In the genomic region with DNA sequence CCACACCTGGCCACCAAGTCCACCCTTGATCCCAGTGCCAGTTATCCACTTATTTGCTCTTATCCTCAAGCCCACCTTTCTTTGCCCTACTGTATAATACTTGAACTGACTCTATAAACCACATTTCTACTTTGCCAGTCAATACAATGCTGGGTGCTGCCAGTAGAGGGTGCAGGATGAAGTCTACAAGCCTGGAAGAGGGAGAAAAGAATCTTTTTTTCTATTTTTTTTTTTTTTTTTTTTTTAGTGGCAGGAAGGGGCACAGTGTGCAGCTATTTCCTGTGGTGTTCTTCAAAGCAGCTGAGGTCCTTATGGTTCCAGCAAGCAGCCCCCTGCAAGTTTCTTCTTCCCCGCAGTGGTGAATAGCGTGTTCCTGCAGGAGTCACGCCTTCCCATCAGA, we compare ENCODE assay signal across 8 cellular contexts. TPM values are rescaled to one million over a fixed set of nuclear protein-coding genes. Genes with fewer than 3 reads are reported as not detected.
A peak's percentile ranks its signal among the peaks of the same experiment; 100 is the strongest.
DNase-seq lines count a peak whose midpoint lies in the region; ATAC-seq, FAIRE-seq and TF ChIP-seq lines count a peak whose summit lies in the region.

No MANE protein-coding gene starts in this region.

- no peak for FAIRE-seq in HepG2 (lab: Jason Lieb, UNC)

- TF ChIP-seq CTCF in DOHH2 (IDR thresholded peaks at IDR 0.05; ENCODE audit: low read depth, low read length, poor library complexity, severe bottlenecking) (peak; percentile 60), HepG2 (CRISPR knock-in tag; IDR thresholded peaks at IDR 0.05) (no peak)

- no peak overlapping the region for H3K9ac ChIP-seq in HepG2 (ENCODE audit: insufficient read depth, low read depth, low read length)

- peaks cover 10% of the 10 kb centered on the region for H3K4me1 Mint-ChIP-seq in activated CD4-positive, alpha-beta memory T cell treated with anti-CD3 and anti-CD28 coated beads for 36 hours (ENCODE audit: low read depth)

- 83% methylated on average over 3 of the region's 3 CpGs for WGBS in HepG2 (ENCODE audit: low lambda C conversion rate)

- H4K20me1 ChIP-seq in DOHH2 (ENCODE audit: control insufficient read depth, insufficient read depth, low read depth, low read length), result no peaks in the 10 kb centered on the region
- H4K20me1 ChIP-seq in HepG2 (ENCODE audit: insufficient read depth, low read length), result no peaks in the 10 kb centered on the region

- H3K36me3 ChIP-seq in DOHH2 (ENCODE audit: control insufficient read depth, low read length) (no peaks in the 10 kb centered on the region), H7 (replicated peaks; ENCODE audit: control insufficient read depth, insufficient read depth, low read length) (no peaks in the 10 kb centered on the region), HepG2 (replicated peaks in 1 of 2; ENCODE audit: control insufficient read depth in 1 of 2, insufficient read depth in 2 of 2, low read length in 2 of 2) (no peaks in the 10 kb centered on the region)

- in situ Hi-C loops in HepG2 (cut with HindIII; ENCODE audit: extremely low pct_ligation_motif_present, low pct_unique_long_range_greater_than_20kb), result no loop called here

- peak; percentile 59 for DNase-seq in H7
- DNase-seq in activated CD4-positive, alpha-beta memory T cell treated with anti-CD3 and anti-CD28 coated beads for 36 hours, result peak; percentile 53
- DNase-seq in HepG2 (ENCODE audit: low spot score), result no peak
- DNase-seq in occipital lobe (lab: John Stamatoyannopoulos, UW), result no peak

- ATAC-seq in HepG2, result peak; percentile 61; the same call in 2 of the 3 replicates
- ATAC-seq in HG03565 (IDR thresholded peaks at IDR 0.05; ENCODE audit: unreplicated experiment), result no peak
- no peak for ATAC-seq in GM19452 (IDR thresholded peaks at IDR 0.05; ENCODE audit: unreplicated experiment)
- no peak for ATAC-seq in HG03095 (IDR thresholded peaks at IDR 0.05; ENCODE audit: unreplicated experiment)

- no peak for TF ChIP-seq RAD21 in HepG2 (CRISPR knock-in tag; IDR thresholded peaks at IDR 0.05)

- H3K79me2 ChIP-seq in DOHH2 (ENCODE audit: control insufficient read depth, low read length) (no peaks in the 10 kb centered on the region), HepG2 (ENCODE audit: insufficient read depth, low read length) (no peaks in the 10 kb centered on the region)

- no peaks in the 10 kb centered on the region for H3K27me3 ChIP-seq in DOHH2 (ENCODE audit: control insufficient read depth, low read length)
- H3K27me3 ChIP-seq in H7 (ENCODE audit: control insufficient read depth, insufficient read depth, low read length), result no peaks in the 10 kb centered on the region
- H3K27me3 ChIP-seq in HepG2 (ENCODE audit: control insufficient read depth in 1 of 2, insufficient read depth in 2 of 2, low read length in 2 of 2), result no peaks in the 10 kb centered on the region

- BruUV-seq in HepG2 (replicated peaks; lab: Mats Ljungman, UMichigan), result no TSS peak

- no peaks in the 10 kb centered on the region for H3K36me3 Mint-ChIP-seq in activated CD4-positive, alpha-beta memory T cell treated with anti-CD3 and anti-CD28 coated beads for 36 hours

- CTCF ChIA-PET in activated CD4-positive, alpha-beta memory T cell treated with anti-CD3 and anti-CD28 coated beads for 36 hours (lab: Charles Lee), result interaction anchor here (0.6 to 5.2 kb wide), 3 partner anchors 133 to 1325 kb away, joined by 3 to 64 read pairs (median 5); no protein-coding TSS in a partner anchor
- CTCF ChIA-PET in HepG2 (lab: Yijun Ruan, JAX; ENCODE audit: low intra/inter-chr PET ratio, low total read pairs), result no interaction called here

- no peak overlapping the region for H3K27ac ChIP-seq in DOHH2 (ENCODE audit: low read depth, low read length)
- no peak overlapping the region for H3K27ac ChIP-seq in HepG2 (ENCODE audit: extremely low read length, insufficient read depth, low read length)

- no peaks in the 10 kb centered on the region for H3F3A ChIP-seq in DOHH2 (ENCODE audit: control insufficient read depth, insufficient read depth)

- no peak overlapping the region for H3K27ac Mint-ChIP-seq in activated CD4-positive, alpha-beta memory T cell treated with anti-CD3 and anti-CD28 coated beads for 36 hours

- no peaks in the 10 kb centered on the region for H3K9me3 ChIP-seq in DOHH2 (ENCODE audit: control insufficient read depth, insufficient read depth, low read length)
- H3K9me3 ChIP-seq in HepG2 (ENCODE audit: low read length), result no peaks in the 10 kb centered on the region

- no peak for TF ChIP-seq POLR2A in HepG2 (IDR thresholded peaks at IDR 0.05; ENCODE audit: insufficient read depth in 1 of 2, low read depth in 2 of 2, low read length in 2 of 2)

- no peaks in the 10 kb centered on the region for H3K9me3 Mint-ChIP-seq in activated CD4-positive, alpha-beta memory T cell treated with anti-CD3 and anti-CD28 coated beads for 36 hours

- no peak overlapping the region for H3K4me3 Mint-ChIP-seq in activated CD4-positive, alpha-beta memory T cell treated with anti-CD3 and anti-CD28 coated beads for 36 hours

- intact Hi-C loops in activated CD4-positive, alpha-beta memory T cell treated with anti-CD3 and anti-CD28 coated beads for 36 hours (cut with micrococcal nuclease), result no loop called here
- intact Hi-C loops in HepG2 (cut with micrococcal nuclease; ENCODE audit: unreplicated experiment), result no loop called here

- POLR2A ChIA-PET in activated CD4-positive, alpha-beta memory T cell treated with anti-CD3 and anti-CD28 coated beads for 36 hours (lab: Charles Lee), result no interaction called here
- POLR2A ChIA-PET in HepG2 (lab: Yijun Ruan, JAX), result interaction anchor here (0.6 kb wide), 1 partner anchor 276 kb away, joined by 3 read pairs; a partner anchor contains a TSS

- peak overlapping the region; percentile 31 for H3K4me2 ChIP-seq in DOHH2 (ENCODE audit: low read length)
- no peak overlapping the region for H3K4me2 ChIP-seq in HepG2 (ENCODE audit: low read depth, low read length)

- peak overlapping the region; percentile 29; the same call in 1 of the 2 replicates for H3K4me3 ChIP-seq in DOHH2 (ENCODE audit: low read length)
- H3K4me3 ChIP-seq in H7 (ENCODE audit: insufficient read depth, low read depth, low read length), result no peak overlapping the region
- no peak overlapping the region for H3K4me3 ChIP-seq in HepG2 (replicated peaks in 1 of 3; ENCODE audit: insufficient read depth in 1 of 3, low read depth in 2 of 3, low read length in 3 of 3)

- peaks cover 16% of the 10 kb centered on the region for H3K4me1 ChIP-seq in DOHH2 (ENCODE audit: control insufficient read depth, low read length)
- H3K4me1 ChIP-seq in HepG2 (ENCODE audit: insufficient read depth, low read length), result no peaks in the 10 kb centered on the region

- H2AFZ ChIP-seq in HepG2 (ENCODE audit: low read length), result no peak overlapping the region

- TF ChIP-seq EP300 in HepG2 (IDR thresholded peaks at IDR 0.05; ENCODE audit: low read depth in 2 of 2, low read length in 2 of 2) (no peak), HepG2 (CRISPR knock-in tag; IDR thresholded peaks at IDR 0.05; ENCODE audit: borderline replicate concordance) (no peak)

- peaks cover 17% of the 10 kb centered on the region for H3K27me3 Mint-ChIP-seq in activated CD4-positive, alpha-beta memory T cell treated with anti-CD3 and anti-CD28 coated beads for 36 hours

- no peaks in the 10 kb centered on the region for H3K9me2 ChIP-seq in DOHH2 (replicated peaks; ENCODE audit: control insufficient read depth, low read length)

TF ChIP-seq in HepG2, 621 proteins besides CTCF, POLR2A, EP300 and RAD21 (continues in another document):
- no peak for TF ChIP-seq GABPB1 (CRISPR knock-in tag; IDR thresholded peaks at IDR 0.05)
- TF ChIP-seq PHF5A (CRISPR knock-in tag; IDR thresholded peaks at IDR 0.05; ENCODE audit: low read depth, unreplicated experiment), result no peak
- no peak for TF ChIP-seq ZNF432 (CRISPR knock-in tag; IDR thresholded peaks at IDR 0.05; ENCODE audit: borderline replicate concordance)
- TF ChIP-seq, protein P1, sequence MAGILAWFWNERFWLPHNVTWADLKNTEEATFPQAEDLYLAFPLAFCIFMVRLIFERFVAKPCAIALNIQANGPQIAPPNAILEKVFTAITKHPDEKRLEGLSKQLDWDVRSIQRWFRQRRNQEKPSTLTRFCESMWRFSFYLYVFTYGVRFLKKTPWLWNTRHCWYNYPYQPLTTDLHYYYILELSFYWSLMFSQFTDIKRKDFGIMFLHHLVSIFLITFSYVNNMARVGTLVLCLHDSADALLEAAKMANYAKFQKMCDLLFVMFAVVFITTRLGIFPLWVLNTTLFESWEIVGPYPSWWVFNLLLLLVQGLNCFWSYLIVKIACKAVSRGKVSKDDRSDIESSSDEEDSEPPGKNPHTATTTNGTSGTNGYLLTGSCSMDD (CRISPR knock-in tag; IDR thresholded peaks at IDR 0.05), result no peak
- TF ChIP-seq ATAD3A (CRISPR knock-in tag; IDR thresholded peaks at IDR 0.05), result no peak
- TF ChIP-seq TBP (CRISPR knock-in tag; IDR thresholded peaks at IDR 0.05), result no peak
- TF ChIP-seq WIZ (CRISPR knock-in tag; IDR thresholded peaks at IDR 0.05), result no peak

RNA-seq across cellular contexts. Expression of a gene that starts 22.2 kb away (rescaled TPM):
- 0.07 and 0.10 TPM in 2 replicates for total RNA-seq in H7 (2014; rRNA removed; shearing (Covaris generic))
- not detected for total RNA-seq in activated CD4-positive, alpha-beta memory T cell treated with anti-CD3 and anti-CD28 coated beads for 36 hours
- total RNA-seq in HepG2 (2016; rRNA removed; fragmentation: Illumina TruSeq; extraction: Trizol), result not detected in 2 replicates
- total RNA-seq in HepG2 (2016; cell fraction: cytosol; rRNA removed; fragmentation: Illumina TruSeq; extraction: Trizol; ENCODE audit: low read depth), result not detected in 2 replicates
- total RNA-seq in HepG2 (2016; cell fraction: insoluble cytoplasmic fraction; rRNA removed; fragmentation: Illumina TruSeq; extraction: Trizol), result not detected in 2 replicates
- total RNA-seq in HepG2 (2016; cell fraction: membrane; rRNA removed; fragmentation: Illumina TruSeq; extraction: Trizol), result not detected in 2 replicates
- total RNA-seq in HepG2 (2016; cell fraction: nucleus; rRNA removed; fragmentation: Illumina TruSeq; extraction: Trizol), result not detected in 2 replicates
- not detected in 2 replicates for polyA plus RNA-seq in HepG2 (2011; rRNA removed)
- polyA plus RNA-seq in HepG2 (2011; cell fraction: cytosol; rRNA removed), result not detected in 2 replicates
- not detected in 2 replicates for polyA plus RNA-seq in HepG2 (2011; cell fraction: nucleus; rRNA removed)
- not detected in 2 replicates for polyA plus RNA-seq in HepG2 (2012)
- not detected in 2 replicates for polyA plus RNA-seq in HepG2 (2016; cell fraction: cytosol; fragmentation: Illumina TruSeq; extraction: Trizol; ENCODE audit: low read depth)
- not detected in 2 replicates for polyA plus RNA-seq in HepG2 (2016; cell fraction: insoluble cytoplasmic fraction; fragmentation: Illumina TruSeq; extraction: Trizol; ENCODE audit: low read depth)
- polyA plus RNA-seq in HepG2 (2016; cell fraction: membrane; fragmentation: Illumina TruSeq; extraction: Trizol; ENCODE audit: low read depth), result not detected in 2 replicates
- not detected in 2 replicates for polyA plus RNA-seq in HepG2 (2016; cell fraction: nucleus; fragmentation: Illumina TruSeq; extraction: Trizol; ENCODE audit: insufficient read depth, low read depth)
- not detected in 2 replicates for polyA minus RNA-seq in HepG2 (2011; rRNA and poly(A)+ RNA removed; ENCODE audit: low replicate concordance)
- polyA minus RNA-seq in HepG2 (2011; cell fraction: cytosol; rRNA and poly(A)+ RNA removed), result not detected in 2 replicates
- not detected in 2 replicates for polyA minus RNA-seq in HepG2 (2011; cell fraction: nucleus; rRNA and poly(A)+ RNA removed)
- total RNA-seq in occipital lobe, result not detected

Comparison
In these comparisons a context has a peak if more than half of its experiments do, and no peak if none do; other contexts are left out.
1. DNase-seq: peak in H7 (single experiment) and activated CD4-positive, alpha-beta memory T cell treated with anti-CD3 and anti-CD28 coated beads for 36 hours (single experiment); none in HepG2 (single experiment) and occipital lobe (single experiment).